ENCODE assay signal across 1 cellular context in genomic region chr19:12698138-12698537, GRCh38.
TF ChIP-seq lines count a peak whose summit lies in the region.

No MANE protein-coding gene starts in this region.

TF ChIP-seq in GM23338, 12 proteins besides CTCF, POLR2A, EP300 and RAD21:
- no peak for TF ChIP-seq ZNF462 (CRISPR knock-in tag; IDR thresholded peaks at IDR 0.05)
- TF ChIP-seq ZNF331 (CRISPR knock-in tag; IDR thresholded peaks at IDR 0.05; ENCODE audit: low read depth): no peak
- TF ChIP-seq, protein P1, sequence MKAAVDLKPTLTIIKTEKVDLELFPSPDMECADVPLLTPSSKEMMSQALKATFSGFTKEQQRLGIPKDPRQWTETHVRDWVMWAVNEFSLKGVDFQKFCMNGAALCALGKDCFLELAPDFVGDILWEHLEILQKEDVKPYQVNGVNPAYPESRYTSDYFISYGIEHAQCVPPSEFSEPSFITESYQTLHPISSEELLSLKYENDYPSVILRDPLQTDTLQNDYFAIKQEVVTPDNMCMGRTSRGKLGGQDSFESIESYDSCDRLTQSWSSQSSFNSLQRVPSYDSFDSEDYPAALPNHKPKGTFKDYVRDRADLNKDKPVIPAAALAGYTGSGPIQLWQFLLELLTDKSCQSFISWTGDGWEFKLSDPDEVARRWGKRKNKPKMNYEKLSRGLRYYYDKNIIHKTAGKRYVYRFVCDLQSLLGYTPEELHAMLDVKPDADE (IDR thresholded peaks at IDR 0.05): no peak
